In the genomic region with DNA sequence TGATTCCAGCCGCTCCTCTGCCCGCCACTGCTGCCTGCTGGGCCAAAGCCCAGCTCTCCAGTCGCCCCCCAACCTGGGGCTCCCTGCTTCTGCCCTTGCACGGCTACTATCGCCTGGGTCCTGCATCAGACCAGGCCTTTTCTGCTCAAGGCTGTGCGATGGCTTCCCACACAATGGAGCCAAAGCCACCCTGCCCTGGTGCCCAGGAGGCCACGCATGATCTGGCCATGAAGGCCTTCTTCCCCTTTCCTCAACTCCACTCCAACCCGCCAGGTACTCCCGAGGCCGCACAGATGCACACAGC, we compare ENCODE assay signal across 1 cellular context.
TF ChIP-seq lines count a peak whose summit lies in the region.

No MANE protein-coding gene starts in this region.

TF ChIP-seq in HepG2, 621 proteins besides CTCF, POLR2A, EP300 and RAD21:
- TF ChIP-seq CCAR2 (optimal IDR thresholded peaks at IDR 0.05; ENCODE audit: low read depth, low read length) (no peak), ELF1 (CRISPR knock-in tag; IDR thresholded peaks at IDR 0.05) (no peak), AGO2 (optimal IDR thresholded peaks at IDR 0.05; ENCODE audit: low read depth, low read length) (peak; percentile 26)
TF ChIP-seq in HepG2: peak in this region for 1.
